ENCODE assay signal across 9 cellular contexts in the genomic region with DNA sequence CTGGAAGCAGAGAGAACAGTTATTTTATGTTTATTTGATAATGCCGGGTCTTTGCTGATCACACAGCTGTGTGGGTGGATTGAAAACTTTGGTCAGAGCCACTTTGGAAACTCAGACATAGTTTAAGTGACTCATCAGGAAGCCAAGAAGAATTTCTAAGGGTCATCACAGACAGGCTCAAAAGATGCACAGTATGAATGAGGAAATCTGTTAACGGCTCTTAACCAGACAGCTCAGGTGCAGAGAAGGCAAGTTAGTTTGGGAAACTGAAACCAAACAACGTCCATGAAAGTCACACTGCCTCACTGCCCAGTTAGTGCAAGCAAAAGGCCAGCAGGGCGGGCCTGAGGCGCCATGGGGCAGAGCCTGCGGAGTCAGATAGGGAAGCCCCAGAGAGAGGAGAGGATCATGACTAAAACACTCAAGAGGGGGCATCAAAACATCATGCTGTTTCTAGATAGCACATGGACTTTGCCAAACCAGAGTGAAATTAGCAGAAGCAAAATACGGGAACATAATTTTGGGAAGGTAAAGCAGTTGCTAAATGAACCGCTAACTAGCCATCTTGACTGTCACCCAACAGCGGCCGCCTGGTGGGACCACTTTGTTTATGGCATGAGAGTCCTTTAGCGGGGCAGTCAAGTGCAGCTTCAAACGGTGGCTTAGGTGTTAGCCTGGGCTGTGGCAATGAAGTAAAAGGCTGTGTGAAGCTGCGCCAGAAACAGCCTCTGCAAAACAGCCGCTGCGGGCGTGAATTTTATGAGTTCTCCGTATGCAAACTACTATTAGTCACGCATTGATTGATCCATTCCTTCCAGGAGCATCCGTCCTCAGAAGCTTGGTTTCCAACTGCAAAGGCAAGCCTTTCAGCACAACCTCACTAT.
DNase-seq lines count a peak whose midpoint lies in the region; ATAC-seq and TF ChIP-seq lines count a peak whose summit lies in the region.
"Had no signal": no experiment of that assay in that cellular context is flagged by ENCODE, and none has a peak within 500 bp of the region (broad histone marks: within the 10 kb centered on the region; RNA-seq: fewer than 3 reads in every experiment).

No MANE protein-coding gene starts in this region.

- DNase-seq in DMS79 treated with DMSO at 0.1 percent for 48 hours (lab: John Stamatoyannopoulos, UW) (peak; percentile 88), NCI-H1048 (lab: John Stamatoyannopoulos, UW) (peak; percentile 63), astrocyte of the cerebellum (ENCODE audit: low read depth) (peak; percentile 36), NCI-H1694 treated with DMSO at 0.1 percent for 48 hours (lab: John Stamatoyannopoulos, UW) (no peak), NCI-H524 (lab: John Stamatoyannopoulos, UW) (no peak)
- no peak for DNase-seq in activated CD8-positive, alpha-beta memory T cell treated with anti-CD3 and anti-CD28 coated beads, Interleukin-2, amount 50 U/mL, for 48 hours

- H3K4me3 ChIP-seq in astrocyte of the cerebellum (ENCODE audit: low read depth, low read length) (peak overlapping the region; percentile 10), mesodermal cell (ENCODE audit: extremely low read depth, insufficient read depth, low read length, poor library complexity, severe bottlenecking) (no peak overlapping the region)

- in situ Hi-C loops in astrocyte of the cerebellum (cut with HindIII; ENCODE audit: low sequenced_read_pairs), result no loop called here

- peak overlapping the region; percentile 78 for H3K27ac ChIP-seq in mesodermal cell (ENCODE audit: low read depth, low read length, severe bottlenecking)
- H3K27ac ChIP-seq: VCaP had no signal

- ATAC-seq in HG03095 (IDR thresholded peaks at IDR 0.05; ENCODE audit: unreplicated experiment), result no peak

- H3K4me1 ChIP-seq in mesodermal cell (ENCODE audit: control insufficient read depth, insufficient read depth, low read length, poor library complexity, severe bottlenecking), result peaks cover 74% of the 10 kb centered on the region

- peaks cover 29% of the 10 kb centered on the region for H3K36me3 ChIP-seq in mesodermal cell (ENCODE audit: control insufficient read depth, insufficient read depth, low read length)

- H3K9me3 ChIP-seq in mesodermal cell (ENCODE audit: control insufficient read depth, low read length), result no peaks in the 10 kb centered on the region

- WGBS in mesodermal cell (ENCODE audit: insufficient coverage in 2 of 2), 2 experiments, result 89 to 91% methylated on average over 19 of the region's 19 CpGs

- TF ChIP-seq CTCF in astrocyte of the cerebellum (IDR thresholded peaks at IDR 0.05; ENCODE audit: low read depth, low read length, missing control alignments), result no peak

Comparison
In these comparisons a context has a peak if more than half of its experiments do, and no peak if none do; other contexts are left out.
1. DNase-seq: peak in DMS79 treated with DMSO at 0.1 percent for 48 hours (single experiment), NCI-H1048 (single experiment) and astrocyte of the cerebellum (single experiment); none in NCI-H1694 treated with DMSO at 0.1 percent for 48 hours (single experiment), activated CD8-positive, alpha-beta memory T cell treated with anti-CD3 and anti-CD28 coated beads, Interleukin-2, amount 50 U/mL, for 48 hours (single experiment) and NCI-H524 (0 of 2).